In the genomic region with DNA sequence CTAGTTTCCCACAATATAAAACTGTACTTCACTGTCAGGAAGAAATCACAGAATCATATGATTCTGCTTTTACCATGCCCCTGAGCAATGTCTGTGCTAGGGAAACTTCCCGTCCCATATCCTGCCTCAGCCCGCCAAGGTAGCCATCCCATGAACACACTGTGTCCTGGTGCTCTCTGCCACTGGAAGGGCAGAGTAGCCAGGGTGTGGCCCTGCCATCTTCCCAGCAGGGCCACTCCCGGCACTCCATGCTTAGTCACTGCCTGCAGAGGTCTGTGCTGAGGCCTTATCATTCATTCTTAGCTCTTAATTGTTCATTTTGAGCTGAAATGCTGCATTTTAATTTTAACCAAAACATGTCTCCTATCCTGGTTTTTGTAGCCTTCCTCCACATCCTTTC, we compare ENCODE assay signal across 1 cellular context.
TF ChIP-seq lines count a peak whose summit lies in the region.

No MANE protein-coding gene starts in this region.

TF ChIP-seq in GM23338, 12 proteins besides CTCF, POLR2A, EP300 and RAD21 (continued from another document):
- TF ChIP-seq, protein P1, sequence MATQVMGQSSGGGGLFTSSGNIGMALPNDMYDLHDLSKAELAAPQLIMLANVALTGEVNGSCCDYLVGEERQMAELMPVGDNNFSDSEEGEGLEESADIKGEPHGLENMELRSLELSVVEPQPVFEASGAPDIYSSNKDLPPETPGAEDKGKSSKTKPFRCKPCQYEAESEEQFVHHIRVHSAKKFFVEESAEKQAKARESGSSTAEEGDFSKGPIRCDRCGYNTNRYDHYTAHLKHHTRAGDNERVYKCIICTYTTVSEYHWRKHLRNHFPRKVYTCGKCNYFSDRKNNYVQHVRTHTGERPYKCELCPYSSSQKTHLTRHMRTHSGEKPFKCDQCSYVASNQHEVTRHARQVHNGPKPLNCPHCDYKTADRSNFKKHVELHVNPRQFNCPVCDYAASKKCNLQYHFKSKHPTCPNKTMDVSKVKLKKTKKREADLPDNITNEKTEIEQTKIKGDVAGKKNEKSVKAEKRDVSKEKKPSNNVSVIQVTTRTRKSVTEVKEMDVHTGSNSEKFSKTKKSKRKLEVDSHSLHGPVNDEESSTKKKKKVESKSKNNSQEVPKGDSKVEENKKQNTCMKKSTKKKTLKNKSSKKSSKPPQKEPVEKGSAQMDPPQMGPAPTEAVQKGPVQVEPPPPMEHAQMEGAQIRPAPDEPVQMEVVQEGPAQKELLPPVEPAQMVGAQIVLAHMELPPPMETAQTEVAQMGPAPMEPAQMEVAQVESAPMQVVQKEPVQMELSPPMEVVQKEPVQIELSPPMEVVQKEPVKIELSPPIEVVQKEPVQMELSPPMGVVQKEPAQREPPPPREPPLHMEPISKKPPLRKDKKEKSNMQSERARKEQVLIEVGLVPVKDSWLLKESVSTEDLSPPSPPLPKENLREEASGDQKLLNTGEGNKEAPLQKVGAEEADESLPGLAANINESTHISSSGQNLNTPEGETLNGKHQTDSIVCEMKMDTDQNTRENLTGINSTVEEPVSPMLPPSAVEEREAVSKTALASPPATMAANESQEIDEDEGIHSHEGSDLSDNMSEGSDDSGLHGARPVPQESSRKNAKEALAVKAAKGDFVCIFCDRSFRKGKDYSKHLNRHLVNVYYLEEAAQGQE (IDR thresholded peaks at IDR 0.05; ENCODE audit: unreplicated experiment), result no peak
- no peak for TF ChIP-seq EZH2 (IDR thresholded peaks at IDR 0.05; ENCODE audit: low read depth, unreplicated experiment)
- no peak for TF ChIP-seq ZNF114 (CRISPR knock-in tag; IDR thresholded peaks at IDR 0.05)
- no peak for TF ChIP-seq ZNF331 (CRISPR knock-in tag; IDR thresholded peaks at IDR 0.05; ENCODE audit: low read depth)
- no peak for TF ChIP-seq CREB1 (CRISPR knock-in tag; IDR thresholded peaks at IDR 0.05; ENCODE audit: low read depth)
- TF ChIP-seq, protein P2, sequence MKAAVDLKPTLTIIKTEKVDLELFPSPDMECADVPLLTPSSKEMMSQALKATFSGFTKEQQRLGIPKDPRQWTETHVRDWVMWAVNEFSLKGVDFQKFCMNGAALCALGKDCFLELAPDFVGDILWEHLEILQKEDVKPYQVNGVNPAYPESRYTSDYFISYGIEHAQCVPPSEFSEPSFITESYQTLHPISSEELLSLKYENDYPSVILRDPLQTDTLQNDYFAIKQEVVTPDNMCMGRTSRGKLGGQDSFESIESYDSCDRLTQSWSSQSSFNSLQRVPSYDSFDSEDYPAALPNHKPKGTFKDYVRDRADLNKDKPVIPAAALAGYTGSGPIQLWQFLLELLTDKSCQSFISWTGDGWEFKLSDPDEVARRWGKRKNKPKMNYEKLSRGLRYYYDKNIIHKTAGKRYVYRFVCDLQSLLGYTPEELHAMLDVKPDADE (IDR thresholded peaks at IDR 0.05), result no peak
- no peak for TF ChIP-seq STAT1 (IDR thresholded peaks at IDR 0.05; ENCODE audit: unreplicated experiment)
